27 cellular contexts compared by ENCODE assay signal in the genomic region with DNA sequence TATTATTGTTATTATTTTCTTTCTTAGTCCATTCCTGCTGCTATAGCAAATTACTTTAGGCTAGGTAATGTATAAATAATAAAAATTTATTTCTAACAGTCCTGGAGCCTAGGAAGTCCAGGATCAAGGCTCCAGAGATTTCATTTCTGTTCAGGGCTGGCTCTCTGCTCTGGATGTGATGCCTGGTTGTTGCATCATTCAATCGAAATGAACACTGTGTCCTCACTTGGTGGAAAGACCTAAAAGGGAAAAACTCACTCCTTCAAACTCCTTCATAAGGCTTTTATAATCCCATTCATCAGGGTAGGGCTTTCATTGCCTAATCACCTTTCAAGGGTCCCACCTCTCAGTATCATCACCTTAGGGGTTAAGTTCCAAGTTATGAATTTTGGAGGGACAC.
"Had no signal": no experiment of that assay in that cellular context is flagged by ENCODE, and none has a peak within 500 bp of the region (broad histone marks: within the 10 kb centered on the region; RNA-seq: fewer than 3 reads in every experiment).

No MANE protein-coding gene starts in this region.

- H3K27me3 ChIP-seq: brain microvascular endothelial cell, MG63, SJCRH30 had no signal

- H3K9me3 Mint-ChIP-seq: activated CD4-positive, alpha-beta memory T cell treated with anti-CD3 and anti-CD28 coated beads for 36 hours; activated CD4-positive, alpha-beta T cell treated with anti-CD3 and anti-CD28 coated beads, Interleukin-2, amount 10 ng/mL, durations not matched to agents 7 days and 5 days; activated T-cell treated with anti-CD3 and anti-CD28 coated beads, Interleukin-2, amount 50 U/mL, for 4 hours had no signal

- H3K4me2 ChIP-seq: SK-N-SH had no signal

- H3K36me3 ChIP-seq: brain microvascular endothelial cell, MG63, SJCRH30 had no signal

- H3K27me3 Mint-ChIP-seq: activated CD4-positive, alpha-beta memory T cell treated with anti-CD3 and anti-CD28 coated beads for 36 hours; activated naive CD8-positive, alpha-beta T cell treated with anti-CD3 and anti-CD28 coated beads, Interleukin-2, amount 50 U/mL, for 24 hours had no signal

- H3K4me3 ChIP-seq: MG63, SJCRH30 had no signal

- H3K4me1 Mint-ChIP-seq: activated CD4-positive, alpha-beta T cell treated with anti-CD3 and anti-CD28 coated beads, Interleukin-2, amount 10 ng/mL, durations not matched to agents 7 days and 5 days; activated naive CD8-positive, alpha-beta T cell treated with anti-CD3 and anti-CD28 coated beads, Interleukin-2, amount 50 U/mL, for 24 hours had no signal

- H3K4me3 Mint-ChIP-seq: activated CD4-positive, alpha-beta memory T cell treated with anti-CD3 and anti-CD28 coated beads for 36 hours; activated CD4-positive, alpha-beta T cell treated with anti-CD3 and anti-CD28 coated beads, Interleukin-2, amount 10 ng/mL, durations not matched to agents 7 days and 5 days; activated naive CD8-positive, alpha-beta T cell treated with anti-CD3 and anti-CD28 coated beads, Interleukin-2, amount 50 U/mL, for 24 hours; activated T-cell treated with anti-CD3 and anti-CD28 coated beads, Interleukin-2, amount 50 U/mL, for 4 hours had no signal

- H3K27ac Mint-ChIP-seq: activated CD4-positive, alpha-beta memory T cell treated with anti-CD3 and anti-CD28 coated beads for 36 hours; activated CD4-positive, alpha-beta T cell treated with anti-CD3 and anti-CD28 coated beads, Interleukin-2, amount 10 ng/mL, durations not matched to agents 7 days and 5 days; activated naive CD4-positive, alpha-beta T cell treated with anti-CD3 and anti-CD28 coated beads, Interleukin-2, amount 50 U/mL, for 72 hours; activated naive CD8-positive, alpha-beta T cell treated with anti-CD3 and anti-CD28 coated beads, Interleukin-2, amount 50 U/mL, for 24 hours had no signal

- H3K36me3 Mint-ChIP-seq: activated CD4-positive, alpha-beta memory T cell treated with anti-CD3 and anti-CD28 coated beads for 36 hours; activated naive CD4-positive, alpha-beta T cell treated with anti-CD3 and anti-CD28 coated beads, Interleukin-2, amount 50 U/mL, for 72 hours had no signal

- H3K27ac ChIP-seq: SJCRH30, VCaP had no signal

- H3K4me1 ChIP-seq: SJCRH30 had no signal

- DNase-seq: activated CD4-positive, alpha-beta memory T cell treated with anti-CD3 and anti-CD28 coated beads for 36 hours; activated CD4-positive, alpha-beta T cell treated with anti-CD3 and anti-CD28 coated beads, Interleukin-2, amount 10 ng/mL, durations not matched to agents 7 days and 5 days; activated CD4-positive, CD25-positive, alpha-beta regulatory T cell; activated CD8-positive, alpha-beta memory T cell treated with anti-CD3 and anti-CD28 coated beads for 24 hours; activated effector memory CD4-positive, alpha-beta T cell treated with anti-CD3 and anti-CD28 coated beads, Interleukin-2, amount 50 U/mL, for 16 hours; activated naive CD4-positive, alpha-beta T cell treated with Interleukin-2 at 50 U/mL for 16 hours; activated naive CD8-positive, alpha-beta T cell treated with anti-CD3 and anti-CD28 coated beads, Interleukin-2, amount 50 U/mL, for 24 hours; activated T-cell treated with anti-CD3 and anti-CD28 coated beads, Interleukin-2, amount 50 U/mL, for 4 hours; brain microvascular endothelial cell; MG63; MV-4-11; NCI-H1092 treated with DMSO at 0.1 percent for 48 hours; NCI-H1436; NCI-H1694 treated with DMSO at 0.1 percent for 48 hours; NCI-H2029 treated with DMSO at 0.1 percent for 48 hours; NCI-H510A treated with DMSO at 0.1 percent for 48 hours; NCI-H69; NK-92 treated with Interleukin-12 subunit alpha and Interleukin-12 subunit beta, amount 100 ng/mL, for 24 hours; OCI-M1; RPMI8226; SJCRH30; SK-N-SH; T-helper 1 cell had no signal

- ATAC-seq: activated naive CD4-positive, alpha-beta T cell treated with anti-CD3 and anti-CD28 coated beads, Interleukin-2, amount 50 U/mL, for 72 hours; activated naive CD8-positive, alpha-beta T cell treated with anti-CD3 and anti-CD28 coated beads, Interleukin-2, amount 50 U/mL, for 24 hours; activated T-cell treated with anti-CD3 and anti-CD28 coated beads, Interleukin-2, amount 50 U/mL, for 4 hours; Panc1; Right ventricle myocardium inferior had no signal

- H3K9me3 ChIP-seq: SJCRH30, SK-N-SH had no signal
